23 cellular contexts compared by ENCODE assay signal in genomic region chr10:78831001-78831400, GRCh38.
"Had no signal": no experiment of that assay in that cellular context is flagged by ENCODE, and none has a peak within 500 bp of the region (broad histone marks: within the 10 kb centered on the region; RNA-seq: fewer than 3 reads in every experiment).

No MANE protein-coding gene starts in this region.

- H3K36me3 Mint-ChIP-seq: activated naive CD4-positive, alpha-beta T cell treated with anti-CD3 and anti-CD28 coated beads, Interleukin-2, amount 10 ng/mL, durations not matched to agents 7 days and 5 days had no signal

- H3K36me3 ChIP-seq: breast epithelium, gastrocnemius medialis, left ventricle myocardium inferior, stomach, vagina had no signal

- H3K27me3 ChIP-seq: breast epithelium, gastrocnemius medialis, vagina had no signal

- H3K4me3 ChIP-seq: breast epithelium, gastrocnemius medialis, left ventricle myocardium inferior, stomach, vagina had no signal

- H3K4me1 ChIP-seq: breast epithelium, gastrocnemius medialis, vagina had no signal

- H3K9me3 Mint-ChIP-seq: activated naive CD4-positive, alpha-beta T cell treated with anti-CD3 and anti-CD28 coated beads, Interleukin-2, amount 10 ng/mL, durations not matched to agents 7 days and 5 days; activated naive CD8-positive, alpha-beta T cell treated with anti-CD3 and anti-CD28 coated beads, Interleukin-2, amount 50 U/mL, for 24 hours had no signal

- DNase-seq: activated CD4-positive, alpha-beta T cell treated with anti-CD3 and anti-CD28 coated beads, Interleukin-2, amount 50 U/mL, for 1 hour; activated CD8-positive, alpha-beta memory T cell treated with anti-CD3 and anti-CD28 coated beads for 24 hours; activated CD8-positive, alpha-beta memory T cell treated with anti-CD3 and anti-CD28 coated beads, Interleukin-2, amount 50 U/mL, for 48 hours; activated effector memory CD4-positive, alpha-beta T cell treated with Interleukin-2 at 50 U/mL for 16 hours; activated naive CD4-positive, alpha-beta T cell treated with anti-CD3 and anti-CD28 coated beads, Interleukin-2, amount 10 ng/mL, durations not matched to agents 7 days and 5 days; activated naive CD8-positive, alpha-beta T cell treated with anti-CD3 and anti-CD28 coated beads, Interleukin-2, amount 50 U/mL, for 24 hours; activated T-cell treated with anti-CD3 and anti-CD28 coated beads, Interleukin-2, amount 50 U/mL, for 48 hours; aorta; cerebellar nuclear complex; effector CD8-positive, alpha-beta T cell; gastrocnemius medialis; head of caudate nucleus; left ventricle myocardium inferior; naive thymus-derived CD4-positive, alpha-beta T cell; stimulated activated CD4-positive, alpha-beta T cell treated with anti-CD3 and anti-CD28 coated beads, Interleukin-15, amount 100 ng/mL, for 24 hours; stimulated activated CD4-positive, alpha-beta T cell treated with anti-CD3 and anti-CD28 coated beads, Interleukin-2, amount 100 ng/mL, for 48 hours; stomach; T1000; trophoblast cell had no signal

- H3K9me3 ChIP-seq: breast epithelium, gastrocnemius medialis, vagina had no signal

- H3K4me3 Mint-ChIP-seq: activated naive CD4-positive, alpha-beta T cell treated with anti-CD3 and anti-CD28 coated beads, Interleukin-2, amount 10 ng/mL, durations not matched to agents 7 days and 5 days; activated naive CD8-positive, alpha-beta T cell treated with anti-CD3 and anti-CD28 coated beads, Interleukin-2, amount 50 U/mL, for 24 hours; naive thymus-derived CD4-positive, alpha-beta T cell had no signal

- H3K27ac Mint-ChIP-seq: activated naive CD4-positive, alpha-beta T cell treated with anti-CD3 and anti-CD28 coated beads, Interleukin-2, amount 10 ng/mL, durations not matched to agents 7 days and 5 days; activated naive CD8-positive, alpha-beta T cell treated with anti-CD3 and anti-CD28 coated beads, Interleukin-2, amount 50 U/mL, for 24 hours; progenitor cell of endocrine pancreas had no signal

- H3K27ac ChIP-seq: breast epithelium, gastrocnemius medialis, left ventricle myocardium inferior, stomach, vagina had no signal

- ATAC-seq: activated CD4-positive, CD25-positive, alpha-beta regulatory T cell treated with anti-CD3 and anti-CD28 coated beads, Interleukin-2, amount 50 U/mL, for 24 hours; activated naive CD8-positive, alpha-beta T cell treated with anti-CD3 and anti-CD28 coated beads, Interleukin-2, amount 50 U/mL, for 24 hours; gastrocnemius medialis; naive thymus-derived CD4-positive, alpha-beta T cell had no signal

- H3K4me1 Mint-ChIP-seq: activated naive CD4-positive, alpha-beta T cell treated with anti-CD3 and anti-CD28 coated beads, Interleukin-2, amount 10 ng/mL, durations not matched to agents 7 days and 5 days; activated naive CD8-positive, alpha-beta T cell treated with anti-CD3 and anti-CD28 coated beads, Interleukin-2, amount 50 U/mL, for 24 hours had no signal
